ENCODE assay signal across 8 cellular contexts in the genomic region with DNA sequence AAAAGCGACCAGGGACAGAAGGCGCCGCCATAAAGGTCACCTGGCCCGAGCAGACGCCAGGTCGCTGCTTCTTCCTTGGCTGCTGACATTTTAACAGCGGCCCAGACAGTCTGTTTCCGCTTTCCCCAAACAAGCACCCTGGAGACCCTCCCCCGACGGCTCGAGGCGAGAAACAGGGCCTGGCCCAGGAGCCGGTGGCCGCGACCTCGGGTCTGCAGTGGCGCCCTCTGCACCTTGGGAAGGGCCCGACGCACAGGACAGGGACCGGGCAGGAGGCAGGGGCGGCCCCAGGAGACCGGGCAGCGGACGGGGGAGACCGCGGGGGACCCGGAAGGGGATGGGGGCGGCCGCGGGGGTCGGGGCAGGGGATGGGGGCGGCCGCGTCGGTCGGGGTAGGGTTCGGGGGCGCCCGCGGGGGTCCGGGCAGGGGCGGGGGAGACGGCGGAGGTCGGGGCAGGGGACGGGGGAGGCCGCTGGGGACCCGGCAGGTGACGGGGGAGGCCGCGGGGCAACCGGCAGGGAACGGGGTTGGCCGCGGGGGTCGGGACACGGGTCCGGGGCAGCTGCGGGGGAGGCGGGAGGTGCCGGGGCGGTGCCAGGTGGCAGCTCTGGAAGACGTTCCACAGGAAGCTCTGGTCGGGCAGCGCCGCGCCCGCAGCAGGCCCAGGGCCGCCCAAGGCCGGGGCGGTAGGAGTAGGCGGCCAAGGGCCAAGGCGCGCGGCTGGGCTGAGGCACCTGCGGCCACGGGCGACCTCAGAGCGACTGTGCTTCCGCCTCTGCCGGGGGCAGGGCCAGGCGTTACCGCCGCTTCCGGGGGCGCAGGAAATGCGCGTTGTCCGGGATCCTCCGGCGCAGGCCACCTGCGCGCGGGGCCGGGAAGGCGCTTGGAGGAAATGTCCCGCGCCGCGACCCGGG.
DNase-seq lines count a peak whose midpoint lies in the region; ATAC-seq and TF ChIP-seq lines count a peak whose summit lies in the region.
"Not testable (repeated sequence)": the region's sequence is repeated elsewhere in the genome, so short reads cannot be mapped to it uniquely, and the experiment has no call there.

No MANE protein-coding gene starts in this region.

- TF ChIP-seq POLR2A in transverse colon (IDR thresholded peaks at IDR 0.05): not testable (repeated sequence)

- H3K36me3 ChIP-seq in brain microvascular endothelial cell (replicated peaks); iPS-15b (ENCODE audit: control insufficient read depth, insufficient read depth, low read length); transverse colon: not testable (repeated sequence)

- not testable (repeated sequence) for TF ChIP-seq EP300 in transverse colon (IDR thresholded peaks at IDR 0.05; ENCODE audit: low read depth)

- not testable (repeated sequence) for H3K27me3 ChIP-seq in brain microvascular endothelial cell (replicated peaks); iPS-15b (ENCODE audit: control insufficient read depth, insufficient read depth, low read length); transverse colon

- H3K4me3 ChIP-seq in brain microvascular endothelial cell (ENCODE audit: low read depth, low read length) (peak overlapping the region; percentile 24), iPS-15b (ENCODE audit: low read depth, low read length) (peak overlapping the region; percentile 22), retinal pigment epithelial cell (ENCODE audit: low read length) (peak overlapping the region; percentile 36), transverse colon (peak overlapping the region in 3 of 4 donors; percentile 21 to 55 (median 41))

- peak; percentile 91 for ATAC-seq in GM18868 (IDR thresholded peaks at IDR 0.05; ENCODE audit: unreplicated experiment)
- peak; percentile 80 for ATAC-seq in HG02571 (IDR thresholded peaks at IDR 0.05; ENCODE audit: unreplicated experiment)
- peak; percentile 67 for ATAC-seq in HG03558 (IDR thresholded peaks at IDR 0.05; ENCODE audit: extremely low read depth, unreplicated experiment)

- no CpG with 5 or more reads among the region's 101 CpGs for WGBS in transverse colon (ENCODE audit: low coverage in 1 of 2), 2 donors

- H3K9ac ChIP-seq in iPS-15b (ENCODE audit: low read depth, low read length): not testable (repeated sequence)

- in situ Hi-C loops in brain microvascular endothelial cell (cut with HindIII; ENCODE audit: low pct_ligation_motif_present, low sequenced_read_pairs); transverse colon (cut with MboI; ENCODE audit: low pct_ligation_motif_present in 1 of 4, low pct_unique_long_range_greater_than_20kb in 1 of 4, low sequenced_read_pairs in 3 of 4): not testable (repeated sequence)

- intact Hi-C loops in transverse colon (cut with DNase I; ENCODE audit: low total_unique reads): not testable (repeated sequence)

- not testable (repeated sequence) for H3K4me1 ChIP-seq in iPS-15b (ENCODE audit: control insufficient read depth, insufficient read depth, low read length); transverse colon

- TF ChIP-seq CTCF in brain microvascular endothelial cell (IDR thresholded peaks at IDR 0.05; ENCODE audit: low read depth, low read length, missing control alignments); retinal pigment epithelial cell (conservative IDR thresholded peaks at IDR 0.05; ENCODE audit: low read depth, low read length); transverse colon (IDR thresholded peaks at IDR 0.05): not testable (repeated sequence)

- H3K9me3 ChIP-seq in iPS-15b (ENCODE audit: control insufficient read depth, insufficient read depth, low read length); transverse colon: not testable (repeated sequence)

- H3K27ac ChIP-seq in brain microvascular endothelial cell: not testable (repeated sequence)
- H3K27ac ChIP-seq in transverse colon: peak overlapping the region; percentile 77 to 86 (median 80)

- peak; percentile 31 to 33 for DNase-seq in activated CD4-positive, alpha-beta T cell treated with anti-CD3 and anti-CD28 coated beads for 4 hours
- DNase-seq in brain microvascular endothelial cell; retinal pigment epithelial cell (ENCODE audit: low read depth): not testable (repeated sequence)
- peak; percentile 26 for DNase-seq in transverse colon
